In the genomic region with DNA sequence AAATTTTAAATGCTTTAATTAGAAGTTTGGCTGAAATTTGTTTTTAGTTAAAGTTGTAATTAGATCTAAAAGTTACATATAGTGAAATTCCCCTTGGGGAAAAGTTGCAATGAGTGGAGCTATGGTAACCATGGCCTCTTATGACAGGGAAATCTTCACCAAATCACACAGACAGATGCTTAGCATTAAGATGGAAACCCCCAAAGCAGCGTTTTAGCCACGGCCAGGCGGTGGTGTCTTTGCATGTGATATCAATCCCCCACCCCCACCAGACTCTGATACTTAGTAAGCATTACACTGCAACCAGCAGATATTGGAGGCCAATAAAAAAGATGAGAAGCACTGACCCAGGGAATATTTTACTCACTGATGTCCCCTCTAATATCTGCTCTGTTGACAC, we compare ENCODE assay signal across 1 cellular context.
TF ChIP-seq lines count a peak whose summit lies in the region.

No MANE protein-coding gene starts in this region.

TF ChIP-seq in GM12878, 131 proteins besides CTCF, POLR2A, EP300 and RAD21 (continued from another document):
- TF ChIP-seq, protein P1, sequence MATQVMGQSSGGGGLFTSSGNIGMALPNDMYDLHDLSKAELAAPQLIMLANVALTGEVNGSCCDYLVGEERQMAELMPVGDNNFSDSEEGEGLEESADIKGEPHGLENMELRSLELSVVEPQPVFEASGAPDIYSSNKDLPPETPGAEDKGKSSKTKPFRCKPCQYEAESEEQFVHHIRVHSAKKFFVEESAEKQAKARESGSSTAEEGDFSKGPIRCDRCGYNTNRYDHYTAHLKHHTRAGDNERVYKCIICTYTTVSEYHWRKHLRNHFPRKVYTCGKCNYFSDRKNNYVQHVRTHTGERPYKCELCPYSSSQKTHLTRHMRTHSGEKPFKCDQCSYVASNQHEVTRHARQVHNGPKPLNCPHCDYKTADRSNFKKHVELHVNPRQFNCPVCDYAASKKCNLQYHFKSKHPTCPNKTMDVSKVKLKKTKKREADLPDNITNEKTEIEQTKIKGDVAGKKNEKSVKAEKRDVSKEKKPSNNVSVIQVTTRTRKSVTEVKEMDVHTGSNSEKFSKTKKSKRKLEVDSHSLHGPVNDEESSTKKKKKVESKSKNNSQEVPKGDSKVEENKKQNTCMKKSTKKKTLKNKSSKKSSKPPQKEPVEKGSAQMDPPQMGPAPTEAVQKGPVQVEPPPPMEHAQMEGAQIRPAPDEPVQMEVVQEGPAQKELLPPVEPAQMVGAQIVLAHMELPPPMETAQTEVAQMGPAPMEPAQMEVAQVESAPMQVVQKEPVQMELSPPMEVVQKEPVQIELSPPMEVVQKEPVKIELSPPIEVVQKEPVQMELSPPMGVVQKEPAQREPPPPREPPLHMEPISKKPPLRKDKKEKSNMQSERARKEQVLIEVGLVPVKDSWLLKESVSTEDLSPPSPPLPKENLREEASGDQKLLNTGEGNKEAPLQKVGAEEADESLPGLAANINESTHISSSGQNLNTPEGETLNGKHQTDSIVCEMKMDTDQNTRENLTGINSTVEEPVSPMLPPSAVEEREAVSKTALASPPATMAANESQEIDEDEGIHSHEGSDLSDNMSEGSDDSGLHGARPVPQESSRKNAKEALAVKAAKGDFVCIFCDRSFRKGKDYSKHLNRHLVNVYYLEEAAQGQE (IDR thresholded peaks at IDR 0.05; ENCODE audit: low read depth, low read length), result no peak
- TF ChIP-seq, protein P2, sequence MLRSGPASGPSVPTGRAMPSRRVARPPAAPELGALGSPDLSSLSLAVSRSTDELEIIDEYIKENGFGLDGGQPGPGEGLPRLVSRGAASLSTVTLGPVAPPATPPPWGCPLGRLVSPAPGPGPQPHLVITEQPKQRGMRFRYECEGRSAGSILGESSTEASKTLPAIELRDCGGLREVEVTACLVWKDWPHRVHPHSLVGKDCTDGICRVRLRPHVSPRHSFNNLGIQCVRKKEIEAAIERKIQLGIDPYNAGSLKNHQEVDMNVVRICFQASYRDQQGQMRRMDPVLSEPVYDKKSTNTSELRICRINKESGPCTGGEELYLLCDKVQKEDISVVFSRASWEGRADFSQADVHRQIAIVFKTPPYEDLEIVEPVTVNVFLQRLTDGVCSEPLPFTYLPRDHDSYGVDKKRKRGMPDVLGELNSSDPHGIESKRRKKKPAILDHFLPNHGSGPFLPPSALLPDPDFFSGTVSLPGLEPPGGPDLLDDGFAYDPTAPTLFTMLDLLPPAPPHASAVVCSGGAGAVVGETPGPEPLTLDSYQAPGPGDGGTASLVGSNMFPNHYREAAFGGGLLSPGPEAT (IDR thresholded peaks at IDR 0.05; ENCODE audit: low read depth), result peak; percentile 60; the same call in 1 of the 2 replicates
- TF ChIP-seq WRNIP1 (IDR thresholded peaks at IDR 0.05; ENCODE audit: borderline replicate concordance, low read depth, low read length) (no peak), EED (IDR thresholded peaks at IDR 0.05; ENCODE audit: low read depth) (no peak), ZZZ3 (IDR thresholded peaks at IDR 0.05; ENCODE audit: control insufficient read depth, insufficient read length, low read depth) (no peak), KAT2A (conservative IDR thresholded peaks at IDR 0.05; ENCODE audit: control insufficient read depth, low read depth, low read length) (no peak), RB1 (IDR thresholded peaks at IDR 0.05; ENCODE audit: borderline replicate concordance) (no peak), SMC3 (IDR thresholded peaks at IDR 0.05; ENCODE audit: borderline replicate concordance, low read length) (no peak), MEF2A (IDR thresholded peaks at IDR 0.05; ENCODE audit: insufficient read depth, low read depth, low read length) (no peak), PAX5 (IDR thresholded peaks at IDR 0.05; ENCODE audit: borderline replicate concordance, low read depth, low read length) (no peak), BHLHE40 (IDR thresholded peaks at IDR 0.05; ENCODE audit: borderline replicate concordance in 1 of 2, low read depth in 2 of 2, low read length in 1 of 2) (0 out of 4 replicates have a peak, but pooled peaks of 1 of the 2 experiments have one; percentile 10), MTA2 (IDR thresholded peaks at IDR 0.05; ENCODE audit: low read depth) (0 out of 2 replicates have a peak, but pooled peaks have one; percentile 9)
- TF ChIP-seq, protein P3, sequence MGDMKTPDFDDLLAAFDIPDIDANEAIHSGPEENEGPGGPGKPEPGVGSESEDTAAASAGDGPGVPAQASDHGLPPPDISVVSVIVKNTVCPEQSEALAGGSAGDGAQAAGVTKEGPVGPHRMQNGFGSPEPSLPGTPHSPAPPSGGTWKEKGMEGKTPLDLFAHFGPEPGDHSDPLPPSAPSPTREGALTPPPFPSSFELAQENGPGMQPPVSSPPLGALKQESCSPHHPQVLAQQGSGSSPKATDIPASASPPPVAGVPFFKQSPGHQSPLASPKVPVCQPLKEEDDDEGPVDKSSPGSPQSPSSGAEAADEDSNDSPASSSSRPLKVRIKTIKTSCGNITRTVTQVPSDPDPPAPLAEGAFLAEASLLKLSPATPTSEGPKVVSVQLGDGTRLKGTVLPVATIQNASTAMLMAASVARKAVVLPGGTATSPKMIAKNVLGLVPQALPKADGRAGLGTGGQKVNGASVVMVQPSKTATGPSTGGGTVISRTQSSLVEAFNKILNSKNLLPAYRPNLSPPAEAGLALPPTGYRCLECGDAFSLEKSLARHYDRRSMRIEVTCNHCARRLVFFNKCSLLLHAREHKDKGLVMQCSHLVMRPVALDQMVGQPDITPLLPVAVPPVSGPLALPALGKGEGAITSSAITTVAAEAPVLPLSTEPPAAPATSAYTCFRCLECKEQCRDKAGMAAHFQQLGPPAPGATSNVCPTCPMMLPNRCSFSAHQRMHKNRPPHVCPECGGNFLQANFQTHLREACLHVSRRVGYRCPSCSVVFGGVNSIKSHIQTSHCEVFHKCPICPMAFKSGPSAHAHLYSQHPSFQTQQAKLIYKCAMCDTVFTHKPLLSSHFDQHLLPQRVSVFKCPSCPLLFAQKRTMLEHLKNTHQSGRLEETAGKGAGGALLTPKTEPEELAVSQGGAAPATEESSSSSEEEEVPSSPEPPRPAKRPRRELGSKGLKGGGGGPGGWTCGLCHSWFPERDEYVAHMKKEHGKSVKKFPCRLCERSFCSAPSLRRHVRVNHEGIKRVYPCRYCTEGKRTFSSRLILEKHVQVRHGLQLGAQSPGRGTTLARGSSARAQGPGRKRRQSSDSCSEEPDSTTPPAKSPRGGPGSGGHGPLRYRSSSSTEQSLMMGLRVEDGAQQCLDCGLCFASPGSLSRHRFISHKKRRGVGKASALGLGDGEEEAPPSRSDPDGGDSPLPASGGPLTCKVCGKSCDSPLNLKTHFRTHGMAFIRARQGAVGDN (IDR thresholded peaks at IDR 0.05), result 0 out of 2 replicates have a peak, but pooled peaks have one; percentile 25
- TF ChIP-seq, protein P4, sequence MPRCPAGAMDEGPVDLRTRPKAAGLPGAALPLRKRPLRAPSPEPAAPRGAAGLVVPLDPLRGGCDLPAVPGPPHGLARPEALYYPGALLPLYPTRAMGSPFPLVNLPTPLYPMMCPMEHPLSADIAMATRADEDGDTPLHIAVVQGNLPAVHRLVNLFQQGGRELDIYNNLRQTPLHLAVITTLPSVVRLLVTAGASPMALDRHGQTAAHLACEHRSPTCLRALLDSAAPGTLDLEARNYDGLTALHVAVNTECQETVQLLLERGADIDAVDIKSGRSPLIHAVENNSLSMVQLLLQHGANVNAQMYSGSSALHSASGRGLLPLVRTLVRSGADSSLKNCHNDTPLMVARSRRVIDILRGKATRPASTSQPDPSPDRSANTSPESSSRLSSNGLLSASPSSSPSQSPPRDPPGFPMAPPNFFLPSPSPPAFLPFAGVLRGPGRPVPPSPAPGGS (IDR thresholded peaks at IDR 0.05; ENCODE audit: borderline replicate concordance, insufficient read depth, low read depth, low read length, poor library complexity, severe bottlenecking), result no peak
TF ChIP-seq in GM12878: peak in this region for 7.
